Comparison of ENCODE assay signal across 18 cellular contexts in the genomic region with DNA sequence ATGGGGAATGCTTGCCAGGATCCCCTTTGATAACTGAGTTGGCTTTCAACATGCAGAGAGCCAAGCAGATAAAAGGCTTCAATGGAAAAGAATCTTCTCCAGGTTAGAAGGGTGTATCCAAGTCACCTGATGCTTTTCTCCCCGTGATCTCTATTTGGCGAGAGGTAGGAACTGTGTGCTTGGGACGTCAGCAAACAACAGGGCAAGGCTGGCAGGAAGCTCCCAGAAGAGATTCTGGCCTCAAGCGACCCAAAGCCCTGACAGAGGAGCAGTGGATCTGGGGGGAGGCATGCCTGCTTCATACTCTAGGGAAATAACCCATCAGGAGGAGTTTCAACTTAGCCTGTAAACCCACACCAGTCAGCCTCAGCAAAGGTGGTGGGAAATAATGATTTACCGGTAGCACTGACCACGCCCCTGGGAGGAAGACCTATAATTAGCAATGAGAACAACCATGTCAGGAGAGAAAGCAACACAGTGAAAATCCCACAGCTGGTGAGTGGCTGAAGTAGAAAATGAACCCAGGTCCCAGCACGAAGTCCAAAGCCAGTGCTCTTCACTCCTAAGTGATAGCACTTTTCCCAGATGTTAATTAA.
DNase-seq lines count a peak whose midpoint lies in the region; ATAC-seq, FAIRE-seq and TF ChIP-seq lines count a peak whose summit lies in the region.
"Had no signal": no experiment of that assay in that cellular context is flagged by ENCODE, and none has a peak within 500 bp of the region (broad histone marks: within the 10 kb centered on the region; RNA-seq: fewer than 3 reads in every experiment).

No MANE protein-coding gene starts in this region.

- POLR2A ChIA-PET in activated CD4-positive, alpha-beta T cell treated with anti-CD3 and anti-CD28 coated beads for 36 hours (lab: Charles Lee): no interaction called here

- FAIRE-seq in GM19239 (lab: Jason Lieb, UNC): peak; percentile 87
- FAIRE-seq: H54 had no signal

- CTCF ChIA-PET in activated CD4-positive, alpha-beta T cell treated with anti-CD3 and anti-CD28 coated beads for 36 hours (lab: Charles Lee): interaction anchor here (0.5 to 2.4 kb wide), 7 partner anchors 13 to 299 kb away, joined by 3 to 7 read pairs (median 4); no protein-coding TSS in a partner anchor
- CTCF ChIA-PET in activated naive CD4-positive, alpha-beta T cell treated with anti-CD3 and anti-CD28 coated beads, Interleukin-2, amount 10 ng/mL, durations not matched to agents 7 days and 5 days (lab: Charles Lee): interaction anchor here (0.5 to 4.9 kb wide), 2 partner anchors 295 to 533 kb away, joined by 3 to 19 read pairs; no protein-coding TSS in a partner anchor

- H3K36me3 Mint-ChIP-seq in activated CD4-positive, alpha-beta T cell treated with anti-CD3 and anti-CD28 coated beads for 36 hours (ENCODE audit: low read depth): no peaks in the 10 kb centered on the region
- no peaks in the 10 kb centered on the region for H3K36me3 Mint-ChIP-seq in activated naive CD4-positive, alpha-beta T cell treated with anti-CD3 and anti-CD28 coated beads, Interleukin-2, amount 10 ng/mL, durations not matched to agents 7 days and 5 days
- H3K36me3 Mint-ChIP-seq: natural killer cell had no signal

- intact Hi-C loops in left colon (cut with DNase I, micrococcal nuclease): no loop called here
- intact Hi-C loops in activated CD4-positive, alpha-beta T cell treated with anti-CD3 and anti-CD28 coated beads for 36 hours (cut with DNase I, micrococcal nuclease): no loop called here

- H3K9me3 Mint-ChIP-seq in activated CD4-positive, alpha-beta T cell treated with anti-CD3 and anti-CD28 coated beads for 36 hours (ENCODE audit: low read depth): no peaks in the 10 kb centered on the region
- H3K9me3 Mint-ChIP-seq in activated naive CD4-positive, alpha-beta T cell treated with anti-CD3 and anti-CD28 coated beads, Interleukin-2, amount 10 ng/mL, durations not matched to agents 7 days and 5 days: no peaks in the 10 kb centered on the region
- H3K9me3 Mint-ChIP-seq: activated T-cell treated with anti-CD3 and anti-CD28 coated beads, Interleukin-2, amount 50 U/mL, for 72 hours; natural killer cell had no signal

- H3K27me3 Mint-ChIP-seq in activated CD4-positive, alpha-beta T cell treated with anti-CD3 and anti-CD28 coated beads for 36 hours: peaks cover 19% of the 10 kb centered on the region
- peaks cover 24% of the 10 kb centered on the region for H3K27me3 Mint-ChIP-seq in activated naive CD4-positive, alpha-beta T cell treated with anti-CD3 and anti-CD28 coated beads, Interleukin-2, amount 10 ng/mL, durations not matched to agents 7 days and 5 days

- DNase-seq in GM19239 (ENCODE audit: insufficient read length, low spot score) (no peak), NCI-H146 treated with DMSO at 0.1 percent for 48 hours (lab: John Stamatoyannopoulos, UW; ENCODE audit: unreplicated experiment) (peak; percentile 50), left colon (no peak), T-helper 9 cell (no peak), NCI-H1048 (lab: John Stamatoyannopoulos, UW) (no peak)
- DNase-seq in activated CD4-positive, alpha-beta T cell treated with anti-CD3 and anti-CD28 coated beads for 36 hours: no peak
- no peak for DNase-seq in activated naive CD4-positive, alpha-beta T cell treated with anti-CD3 and anti-CD28 coated beads, Interleukin-2, amount 10 ng/mL, durations not matched to agents 7 days and 5 days
- DNase-seq: activated CD4-positive, alpha-beta T cell treated with anti-CD3 and anti-CD28 coated beads, Interleukin-2, amount 50 U/mL, for 48 hours; activated T-cell treated with anti-CD3 and anti-CD28 coated beads, Interleukin-2, amount 50 U/mL, for 72 hours; AML-193; DMS79; left lung; natural killer cell; NCI-H226; OCI-M1; stimulated activated CD4-positive, alpha-beta T cell treated with anti-CD3 and anti-CD28 coated beads, Interleukin-15, amount 100 ng/mL, for 24 hours had no signal

- ATAC-seq in left colon: peak; percentile 34
- ATAC-seq in activated CD4-positive, alpha-beta T cell treated with anti-CD3 and anti-CD28 coated beads for 36 hours: no peak
- ATAC-seq: left lung, natural killer cell had no signal

- H3K27ac ChIP-seq in C4-2B: peak overlapping the region; percentile 99
- H3K27ac ChIP-seq: left lung had no signal

- no peak overlapping the region for H3K4me3 Mint-ChIP-seq in activated CD4-positive, alpha-beta T cell treated with anti-CD3 and anti-CD28 coated beads for 36 hours
- H3K4me3 Mint-ChIP-seq in activated naive CD4-positive, alpha-beta T cell treated with anti-CD3 and anti-CD28 coated beads, Interleukin-2, amount 10 ng/mL, durations not matched to agents 7 days and 5 days: no peak overlapping the region
- H3K4me3 Mint-ChIP-seq: activated T-cell treated with anti-CD3 and anti-CD28 coated beads, Interleukin-2, amount 50 U/mL, for 72 hours; natural killer cell had no signal

- TF ChIP-seq CTCF in C4-2B (conservative IDR thresholded peaks at IDR 0.05): no peak

- no peak overlapping the region for H3K27ac Mint-ChIP-seq in activated CD4-positive, alpha-beta T cell treated with anti-CD3 and anti-CD28 coated beads for 36 hours
- no peak overlapping the region for H3K27ac Mint-ChIP-seq in activated naive CD4-positive, alpha-beta T cell treated with anti-CD3 and anti-CD28 coated beads, Interleukin-2, amount 10 ng/mL, durations not matched to agents 7 days and 5 days
- H3K27ac Mint-ChIP-seq: activated T-cell treated with anti-CD3 and anti-CD28 coated beads, Interleukin-2, amount 50 U/mL, for 72 hours; natural killer cell had no signal

- H3K4me1 Mint-ChIP-seq in activated CD4-positive, alpha-beta T cell treated with anti-CD3 and anti-CD28 coated beads for 36 hours: peaks cover 7% of the 10 kb centered on the region
- H3K4me1 Mint-ChIP-seq in activated naive CD4-positive, alpha-beta T cell treated with anti-CD3 and anti-CD28 coated beads, Interleukin-2, amount 10 ng/mL, durations not matched to agents 7 days and 5 days: peaks cover 2% of the 10 kb centered on the region
- H3K4me1 Mint-ChIP-seq: natural killer cell had no signal
